Comparison of ENCODE assay signal across 10 cellular contexts in genomic region chr1:27145934-27146354, GRCh38. TPM values are rescaled to one million over a fixed set of nuclear protein-coding genes. Genes with fewer than 3 reads are reported as not detected.
A peak's percentile ranks its signal among the peaks of the same experiment; 100 is the strongest.
DNase-seq lines count a peak whose midpoint lies in the region; ATAC-seq, FAIRE-seq and TF ChIP-seq lines count a peak whose summit lies in the region.
"Had no signal": no experiment of that assay in that cellular context is flagged by ENCODE, and none has a peak within 500 bp of the region (broad histone marks: within the 10 kb centered on the region; RNA-seq: fewer than 3 reads in every experiment).

No MANE protein-coding gene starts in this region.

- BruUV-seq in PC-9 (replicated peaks; lab: Mats Ljungman, UMichigan): no TSS peak

- no peak for FAIRE-seq in pancreas (lab: Jason Lieb, UNC)

- DNase-seq in BE2C (peak; percentile 48), PC-9 (peak; percentile 62 to 73), fibroblast of mammary gland (ENCODE audit: low read depth) (peak; percentile 89), pancreas (no peak), putamen (ENCODE audit: low spot score) (no peak), CD14-positive monocyte (ENCODE audit: low spot score) (no peak), NCI-H187 treated with DMSO at 0.1 percent for 48 hours (lab: John Stamatoyannopoulos, UW) (no peak)
- DNase-seq: activated CD4-positive, alpha-beta T cell treated with anti-CD3 and anti-CD28 coated beads, Interleukin-2, amount 10 ng/mL, durations not matched to agents 7 days and 5 days; immature natural killer cell had no signal

- TF ChIP-seq CTCF in BE2C (IDR thresholded peaks at IDR 0.05; ENCODE audit: low read depth, low read length) (no peak), PC-9 (conservative IDR thresholded peaks at IDR 0.05) (no peak), fibroblast of mammary gland (conservative IDR thresholded peaks at IDR 0.05; ENCODE audit: control insufficient read depth, insufficient read depth, low read depth, low read length) (no peak), pancreas (IDR thresholded peaks at IDR 0.05) (no peak), CD14-positive monocyte (IDR thresholded peaks at IDR 0.05) (no peak)

- H3K9me3 Mint-ChIP-seq in CD14-positive monocyte: peaks cover 0 to 5% (median 3%) of the 10 kb centered on the region in 7 donors
- H3K9me3 Mint-ChIP-seq: activated CD4-positive, alpha-beta T cell treated with anti-CD3 and anti-CD28 coated beads, Interleukin-2, amount 10 ng/mL, durations not matched to agents 7 days and 5 days; immature natural killer cell had no signal

- peak overlapping the region; percentile 76 for H3K27ac ChIP-seq in PC-9
- no peak overlapping the region for H3K27ac ChIP-seq in pancreas

- no peak overlapping the region for H3K4me3 Mint-ChIP-seq in CD14-positive monocyte
- H3K4me3 Mint-ChIP-seq: activated CD4-positive, alpha-beta T cell treated with anti-CD3 and anti-CD28 coated beads, Interleukin-2, amount 10 ng/mL, durations not matched to agents 7 days and 5 days; immature natural killer cell had no signal

- no peaks in the 10 kb centered on the region for H4K20me1 ChIP-seq in PC-9 (ENCODE audit: insufficient read depth)

- no peaks in the 10 kb centered on the region for H3K9me2 ChIP-seq in PC-9 (ENCODE audit: insufficient read depth)

- H3K9me3 ChIP-seq in BE2C (no peaks in the 10 kb centered on the region), PC-9 (ENCODE audit: insufficient read depth, low read depth) (no peaks in the 10 kb centered on the region), pancreas (no peaks in the 10 kb centered on the region)

- ATAC-seq in pancreas (peak in 3 of 4 donors; percentile 21 to 29 (median 22)), GM21786 (IDR thresholded peaks at IDR 0.05; ENCODE audit: unreplicated experiment) (no peak)

- POLR2A ChIA-PET in PC-9 (lab: Charles Lee; ENCODE audit: unreplicated experiment): no interaction called here

- no peaks in the 10 kb centered on the region for H3K27me3 Mint-ChIP-seq in CD14-positive monocyte (ENCODE audit: low read depth in 3 of 3)
- H3K27me3 Mint-ChIP-seq: activated CD4-positive, alpha-beta T cell treated with anti-CD3 and anti-CD28 coated beads, Interleukin-2, amount 10 ng/mL, durations not matched to agents 7 days and 5 days had no signal

- peaks cover 63% of the 10 kb centered on the region for H3K79me2 ChIP-seq in PC-9 (ENCODE audit: low read depth)

- peaks cover 49 to 64% of the 10 kb centered on the region in 2 donors for H3K36me3 Mint-ChIP-seq in CD14-positive monocyte

- peak overlapping the region; percentile 81 for H3K4me2 ChIP-seq in PC-9

- H3K27me3 ChIP-seq in BE2C (no peaks in the 10 kb centered on the region), PC-9 (ENCODE audit: insufficient read depth, low read depth) (no peaks in the 10 kb centered on the region), pancreas (no peaks in the 10 kb centered on the region)

- H3K4me1 ChIP-seq in BE2C: peaks cover 3% of the 10 kb centered on the region
- peaks cover 76% of the 10 kb centered on the region for H3K4me1 ChIP-seq in PC-9 (replicated peaks; ENCODE audit: insufficient read depth)
- H3K4me1 ChIP-seq in pancreas: peaks cover 0 to 7% (median 0%) of the 10 kb centered on the region in 3 donors

- H3K36me3 ChIP-seq in BE2C (no peaks in the 10 kb centered on the region), PC-9 (ENCODE audit: low read depth) (no peaks in the 10 kb centered on the region), pancreas (no peaks in the 10 kb centered on the region)

- no peak overlapping the region for H3K27ac Mint-ChIP-seq in CD14-positive monocyte
- H3K27ac Mint-ChIP-seq: activated CD4-positive, alpha-beta T cell treated with anti-CD3 and anti-CD28 coated beads, Interleukin-2, amount 10 ng/mL, durations not matched to agents 7 days and 5 days had no signal

- no peak overlapping the region for H3K4me3 ChIP-seq in BE2C (ENCODE audit: low read depth, low read length)
- H3K4me3 ChIP-seq in PC-9: no peak overlapping the region; the same call in 1 of the 2 replicates
- no peak overlapping the region for H3K4me3 ChIP-seq in fibroblast of mammary gland (ENCODE audit: control insufficient read depth, low read depth, low read length)
- no peak overlapping the region for H3K4me3 ChIP-seq in pancreas

- CTCF ChIA-PET in PC-9 (lab: Charles Lee): interaction anchor here (0.6 to 0.9 kb wide), 2 partner anchors 34 to 94 kb away, joined by 3 to 4 read pairs; no protein-coding TSS in a partner anchor

- intact Hi-C loops in PC-9 (cut with micrococcal nuclease; ENCODE audit: unreplicated experiment) (no loop called here), pancreas (cut with DNase I) (no loop called here), CD14-positive monocyte (cut with micrococcal nuclease) (no loop called here)

- H3F3A ChIP-seq in PC-9 (ENCODE audit: insufficient read depth, low read depth): peaks cover 47% of the 10 kb centered on the region

- 89% methylated on average over 7 of the region's 7 CpGs for WGBS in pancreas, 2 donors

- peaks cover 47% of the 10 kb centered on the region for H3K4me1 Mint-ChIP-seq in CD14-positive monocyte

- no peak overlapping the region for H2AFZ ChIP-seq in PC-9

RNA-seq across cellular contexts. Expression of gene SLC9A1, which starts 9.0 kb away (rescaled TPM):
- 15.6 TPM for polyA plus RNA-seq in BE2C (2012; ENCODE audit: insufficient read depth, insufficient read length, low read depth)
- total RNA-seq in PC-9 (2021) (17.9 and 27.5 TPM in 2 replicates), pancreas (10 to 100 TPM in 4 of 6 donors, 1 to 10 TPM in 2; 8.3 to 20.6 (median 11.1) TPM)
- polyA plus RNA-seq in pancreas (10 to 100 TPM in 1 of 2 donors, 1 to 10 TPM in 1; 9.8 to 15.0 TPM), CD14-positive monocyte (1 to 10 TPM; 4.5 to 4.6 TPM)

Comparison
In these comparisons a context has a peak if more than half of its experiments do, and no peak if none do; other contexts are left out.
1. DNase-seq: peak in BE2C (single experiment), PC-9 (2 of 2) and fibroblast of mammary gland (single experiment); none in pancreas (0 of 6), putamen (single experiment), CD14-positive monocyte (single experiment) and NCI-H187 treated with DMSO at 0.1 percent for 48 hours (single experiment).